ENCODE assay signal across 7 cellular contexts in the genomic region with DNA sequence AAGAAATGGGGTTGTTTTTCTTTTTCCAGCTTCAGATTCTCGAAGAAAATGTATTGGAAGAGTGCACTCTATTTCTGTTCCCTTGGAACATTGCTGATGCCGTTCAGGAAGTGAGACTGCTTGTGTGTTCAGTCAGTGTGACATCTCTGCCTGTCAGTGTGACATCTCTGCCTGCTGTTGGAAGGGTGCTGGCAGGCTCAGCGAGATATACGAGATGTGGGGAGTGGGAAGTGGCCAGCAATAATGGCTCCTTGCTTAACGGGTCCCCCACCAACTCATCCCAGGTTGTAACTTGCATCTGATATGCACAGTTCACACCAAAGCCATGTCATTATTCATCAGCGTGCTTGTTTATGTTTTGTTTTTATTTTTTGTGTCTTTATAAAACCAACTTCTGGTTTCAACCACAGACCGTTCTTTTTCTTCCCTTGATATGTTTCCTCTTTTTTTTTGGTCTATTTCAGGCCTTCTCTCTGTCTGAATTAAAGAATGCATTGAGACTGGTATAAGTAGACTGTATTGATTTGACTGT.
DNase-seq lines count a peak whose midpoint lies in the region; ATAC-seq, FAIRE-seq and TF ChIP-seq lines count a peak whose summit lies in the region.

No MANE protein-coding gene starts in this region.

- peak overlapping the region; percentile 21 to 92 (median 88) for H3K27ac ChIP-seq in gastrocnemius medialis

- no peak for TF ChIP-seq CTCF in gastrocnemius medialis (IDR thresholded peaks at IDR 0.05 in 4 of 5, conservative IDR thresholded peaks at IDR 0.05 in 1 of 5)

- POLR2A ChIA-PET in T-cell (lab: Charles Lee) = no interaction called here

- in situ Hi-C loops in gastrocnemius medialis (cut with MboI; ENCODE audit: low sequenced_read_pairs in 4 of 4) = loop anchor here in 2 of 4 donors (10.0 kb wide), 2 partner anchors 138 to 368 kb away; no protein-coding TSS in a partner anchor

- TF ChIP-seq POLR2A in gastrocnemius medialis (IDR thresholded peaks at IDR 0.05) = peak in 1 of 2 donors; percentile 19

- H3K4me1 Mint-ChIP-seq in T-cell = peaks cover 50 to 64% (median 63%) of the 10 kb centered on the region in 3 donors

- H3K27me3 ChIP-seq in gastrocnemius medialis = no peaks in the 10 kb centered on the region

- H3K9me3 Mint-ChIP-seq in T-cell = no peaks in the 10 kb centered on the region

- no peak for FAIRE-seq in frontal cortex (lab: Jason Lieb, UNC)

- peaks cover 21% of the 10 kb centered on the region for H3K36me3 Mint-ChIP-seq in T-cell

- CTCF ChIA-PET in T-cell (lab: Charles Lee) = no interaction called here

- peak overlapping the region; percentile 35 to 64 (median 45) for H3K4me3 Mint-ChIP-seq in T-cell

- H3K9me3 ChIP-seq in gastrocnemius medialis = no peaks in the 10 kb centered on the region

- ATAC-seq in GM18873 (IDR thresholded peaks at IDR 0.05; ENCODE audit: low FRiP score, unreplicated experiment) (peak; percentile 39), HG02642 (IDR thresholded peaks at IDR 0.05; ENCODE audit: poor library complexity, unreplicated experiment) (peak; percentile 44), T-cell (replicated peaks in 1 of 4) (peak in 2 of 4 experiments; percentile 27 to 29), gastrocnemius medialis (no peak)

- H3K36me3 ChIP-seq in gastrocnemius medialis = no peaks in the 10 kb centered on the region

- peaks cover 60 to 85% of the 10 kb centered on the region in 2 donors for H3K4me1 ChIP-seq in gastrocnemius medialis

- intact Hi-C loops in gastrocnemius medialis (cut with DNase I; ENCODE audit: low total_unique reads) = loop anchor here (10.0 kb wide), 1 partner anchor 548 kb away; no protein-coding TSS in a partner anchor

- peak overlapping the region; percentile 82 to 87 for H3K27ac Mint-ChIP-seq in T-cell

- H3K4me3 ChIP-seq in gastrocnemius medialis = no peak overlapping the region

- H3K27me3 Mint-ChIP-seq in T-cell = no peaks in the 10 kb centered on the region

- DNase-seq in T-cell (no peak), gastrocnemius medialis (peak in 1 of 2 donors; percentile 37), cerebellar nuclear complex (lab: John Stamatoyannopoulos, UW) (no peak), frontal cortex (ENCODE audit: low spot score in 2 of 2) (no peak), superior temporal gyrus (ENCODE audit: extremely low spot score) (no peak)

Comparison
In these comparisons a context has a peak if more than half of its experiments do, and no peak if none do; other contexts are left out.
1. ATAC-seq: peak in GM18873 (single experiment) and HG02642 (single experiment); none in gastrocnemius medialis (0 of 2).